Comparison of ENCODE assay signal across 1 cellular context in genomic region chr6:6724319-6725119, GRCh38.
TF ChIP-seq lines count a peak whose summit lies in the region.

No MANE protein-coding gene starts in this region.

TF ChIP-seq in HepG2, 621 proteins besides CTCF, POLR2A, EP300 and RAD21 (continued from another document and continues in another):
- TF ChIP-seq AHDC1 (CRISPR knock-in tag; IDR thresholded peaks at IDR 0.05; ENCODE audit: borderline replicate concordance), result 0 out of 2 replicates have a peak, but pooled peaks have one; percentile 26
- no peak for TF ChIP-seq PREB (CRISPR knock-in tag; IDR thresholded peaks at IDR 0.05)
- TF ChIP-seq ZBTB43 (CRISPR knock-in tag; conservative IDR thresholded peaks at IDR 0.05), result no peak
- no peak for TF ChIP-seq RBM22 (optimal IDR thresholded peaks at IDR 0.05; ENCODE audit: low read length)
- no peak for TF ChIP-seq CREB1 (IDR thresholded peaks at IDR 0.05)
- no peak for TF ChIP-seq CREB1 (CRISPR knock-in tag; IDR thresholded peaks at IDR 0.05)
- TF ChIP-seq ZSCAN20 (CRISPR knock-in tag; IDR thresholded peaks at IDR 0.05; ENCODE audit: borderline replicate concordance), result no peak
- no peak for TF ChIP-seq TRAFD1 (CRISPR knock-in tag; IDR thresholded peaks at IDR 0.05; ENCODE audit: borderline replicate concordance)
- no peak; the same call in 1 of the 2 replicates for TF ChIP-seq NFKBIZ (CRISPR knock-in tag; IDR thresholded peaks at IDR 0.05)
- TF ChIP-seq THAP8 (CRISPR knock-in tag; IDR thresholded peaks at IDR 0.05; ENCODE audit: borderline replicate concordance), result no peak
- TF ChIP-seq ZNF678 (CRISPR knock-in tag; IDR thresholded peaks at IDR 0.05), result no peak
- TF ChIP-seq HNRNPH1 (optimal IDR thresholded peaks at IDR 0.05; ENCODE audit: low read depth, low read length), result no peak
- no peak for TF ChIP-seq ZNF451 (CRISPR knock-in tag; IDR thresholded peaks at IDR 0.05)
- no peak for TF ChIP-seq ZNF691 (CRISPR knock-in tag; IDR thresholded peaks at IDR 0.05; ENCODE audit: borderline replicate concordance, low read depth)
- 0 out of 2 replicates have a peak, but pooled peaks have one; percentile 6 for TF ChIP-seq SPEN (CRISPR knock-in tag; IDR thresholded peaks at IDR 0.05; ENCODE audit: low read depth)
- TF ChIP-seq PRDM4 (CRISPR knock-in tag; IDR thresholded peaks at IDR 0.05; ENCODE audit: borderline replicate concordance), result peak; percentile 97; the same call in 1 of the 2 replicates
- TF ChIP-seq DNMT3B (CRISPR knock-in tag; conservative IDR thresholded peaks at IDR 0.05), result no peak
- no peak for TF ChIP-seq ZFP36 (IDR thresholded peaks at IDR 0.05; ENCODE audit: borderline replicate concordance, low read depth, low read length, partially characterized antibody)
- no peak for TF ChIP-seq KMT2B (CRISPR knock-in tag; IDR thresholded peaks at IDR 0.05)
- TF ChIP-seq NFE2 (CRISPR knock-in tag; IDR thresholded peaks at IDR 0.05), result no peak
- TF ChIP-seq FOXJ3 (CRISPR knock-in tag; IDR thresholded peaks at IDR 0.05; ENCODE audit: borderline replicate concordance), result no peak
- TF ChIP-seq MEIS2 (CRISPR knock-in tag; IDR thresholded peaks at IDR 0.05), result no peak
- TF ChIP-seq SAFB2 (CRISPR knock-in tag; IDR thresholded peaks at IDR 0.05; ENCODE audit: borderline replicate concordance, low read depth), result no peak
- 0 out of 2 replicates have a peak, but pooled peaks have one; percentile 10 for TF ChIP-seq ZNF609 (CRISPR knock-in tag; IDR thresholded peaks at IDR 0.05; ENCODE audit: borderline replicate concordance)
- 0 out of 2 replicates have a peak, but pooled peaks have one; percentile 17 for TF ChIP-seq ARHGAP35 (CRISPR knock-in tag; IDR thresholded peaks at IDR 0.05; ENCODE audit: borderline replicate concordance)
- no peak for TF ChIP-seq PLRG1 (conservative IDR thresholded peaks at IDR 0.05)
- TF ChIP-seq GRHL1 (CRISPR knock-in tag; conservative IDR thresholded peaks at IDR 0.05), result no peak
- TF ChIP-seq SOX5 (CRISPR knock-in tag; IDR thresholded peaks at IDR 0.05; ENCODE audit: borderline replicate concordance), result no peak
- TF ChIP-seq SNAI1 (CRISPR knock-in tag; IDR thresholded peaks at IDR 0.05; ENCODE audit: borderline replicate concordance), result no peak
- TF ChIP-seq PAF1 (CRISPR knock-in tag; IDR thresholded peaks at IDR 0.05), result no peak
- TF ChIP-seq REXO4 (CRISPR knock-in tag; IDR thresholded peaks at IDR 0.05; ENCODE audit: borderline replicate concordance), result no peak
- TF ChIP-seq NRL (CRISPR knock-in tag; IDR thresholded peaks at IDR 0.05; ENCODE audit: borderline replicate concordance), result peak; percentile 21; the same call in 1 of the 2 replicates
- no peak for TF ChIP-seq RBAK (CRISPR knock-in tag; IDR thresholded peaks at IDR 0.05)
- no peak for TF ChIP-seq ZNF772 (CRISPR knock-in tag; IDR thresholded peaks at IDR 0.05)
